16 cellular contexts compared by ENCODE assay signal in the genomic region with DNA sequence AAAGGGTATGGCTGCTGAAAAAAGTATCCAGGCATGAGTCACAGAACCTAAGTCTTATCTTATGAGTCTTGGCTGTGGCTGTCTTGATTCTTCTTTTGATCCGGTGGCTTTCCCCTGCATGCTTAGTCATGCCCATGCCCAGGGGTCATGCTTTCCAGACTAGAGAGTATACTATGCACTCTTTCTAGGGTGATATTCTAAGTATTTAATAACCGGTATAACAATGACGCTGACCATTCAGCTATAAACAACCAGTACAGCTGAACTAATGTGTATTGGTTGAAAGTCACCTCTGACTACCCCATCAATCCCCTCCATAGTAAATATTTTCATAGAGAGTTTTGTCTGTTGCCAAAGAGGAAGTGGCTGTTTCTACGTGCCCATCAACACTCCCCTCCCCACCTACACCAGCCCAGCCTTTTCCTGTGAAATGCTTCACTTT. TPM values are rescaled to one million over a fixed set of nuclear protein-coding genes. Genes with fewer than 3 reads are reported as not detected.
DNase-seq lines count a peak whose midpoint lies in the region; ATAC-seq and TF ChIP-seq lines count a peak whose summit lies in the region.
"Had no signal": no experiment of that assay in that cellular context is flagged by ENCODE, and none has a peak within 500 bp of the region (broad histone marks: within the 10 kb centered on the region; RNA-seq: fewer than 3 reads in every experiment).

No MANE protein-coding gene starts in this region.

- peak; percentile 64 to 89 for ATAC-seq in activated naive CD4-positive, alpha-beta T cell treated with anti-CD3 and anti-CD28 coated beads, Interleukin-2, amount 50 U/mL, for 72 hours
- ATAC-seq in stimulated activated naive CD8-positive, alpha-beta T cell treated with anti-CD3 and anti-CD28 coated beads, Interleukin-15, Interleukin-2, amounts not matched to agents 100 U/mL and 50 U/mL, for 24 hours = peak; percentile 63
- ATAC-seq in GM18873 (IDR thresholded peaks at IDR 0.05; ENCODE audit: low FRiP score, unreplicated experiment) = no peak
- no peak for ATAC-seq in GM19351 (IDR thresholded peaks at IDR 0.05; ENCODE audit: unreplicated experiment)
- ATAC-seq: SK-N-SH treated with all-trans-retinoic acid at 6 μM for 48 hours had no signal

- in situ Hi-C loops in astrocyte of the spinal cord (cut with HindIII; ENCODE audit: low sequenced_read_pairs) = no loop called here

- H3K36me3 Mint-ChIP-seq in activated naive CD4-positive, alpha-beta T cell treated with anti-CD3 and anti-CD28 coated beads, Interleukin-2, amount 50 U/mL, for 72 hours = no peaks in the 10 kb centered on the region

- peaks cover 0 to 4% of the 10 kb centered on the region in 2 donors for H3K9me3 Mint-ChIP-seq in activated naive CD4-positive, alpha-beta T cell treated with anti-CD3 and anti-CD28 coated beads, Interleukin-2, amount 50 U/mL, for 72 hours

- DNase-seq in activated naive CD4-positive, alpha-beta T cell treated with anti-CD3 and anti-CD28 coated beads, Interleukin-2, amount 50 U/mL, for 72 hours (ENCODE audit: low spot score in 2 of 2) = no peak
- DNase-seq in activated naive CD4-positive, alpha-beta T cell treated with Interleukin-2 at 50 U/mL for 16 hours = no peak
- DNase-seq in NB4 (ENCODE audit: low read depth) (peak; percentile 65), astrocyte of the spinal cord (ENCODE audit: low read depth, low spot score) (peak; percentile 40)
- no peak for DNase-seq in stimulated activated naive CD8-positive, alpha-beta T cell treated with anti-CD3 and anti-CD28 coated beads, Interleukin-15, Interleukin-2, amounts not matched to agents 100 U/mL and 50 U/mL, for 24 hours
- no peak for DNase-seq in stimulated activated naive CD4-positive, alpha-beta T cell (lab: John Stamatoyannopoulos, UW)
- DNase-seq: activated CD8-positive, alpha-beta memory T cell treated with anti-CD3 and anti-CD28 coated beads for 24 hours; amniotic stem cell; dorsolateral prefrontal cortex; NCI-H1092; NCI-H510A treated with DMSO at 0.1 percent for 48 hours had no signal

- no peak for TF ChIP-seq CTCF in NB4 (IDR thresholded peaks at IDR 0.05; ENCODE audit: low read depth, low read length)
- no peak for TF ChIP-seq CTCF in astrocyte of the spinal cord (IDR thresholded peaks at IDR 0.05; ENCODE audit: low read depth, low read length)

- H3K4me3 ChIP-seq in NB4 (ENCODE audit: low read depth, low read length) = no peak overlapping the region
- no peak overlapping the region for H3K4me3 ChIP-seq in astrocyte of the spinal cord (ENCODE audit: low read depth, low read length)
- H3K4me3 ChIP-seq: dorsolateral prefrontal cortex, lung had no signal

- TF ChIP-seq POLR2A in NB4 (IDR thresholded peaks at IDR 0.05; ENCODE audit: extremely low read depth, insufficient read length) = no peak

- no peak overlapping the region for H3K27ac Mint-ChIP-seq in activated naive CD4-positive, alpha-beta T cell treated with anti-CD3 and anti-CD28 coated beads, Interleukin-2, amount 50 U/mL, for 72 hours

RNA-seq across cellular contexts. Expression of a gene that starts 34.7 kb away (rescaled TPM):
- total RNA-seq in activated naive CD4-positive, alpha-beta T cell treated with anti-CD3 and anti-CD28 coated beads, Interleukin-2, amount 50 U/mL, for 72 hours = not detected
- total RNA-seq: G401 had no signal

Comparison
In these comparisons a context has a peak if more than half of its experiments do, and no peak if none do; other contexts are left out.
1. ATAC-seq: peak in activated naive CD4-positive, alpha-beta T cell treated with anti-CD3 and anti-CD28 coated beads, Interleukin-2, amount 50 U/mL, for 72 hours (2 of 2) and stimulated activated naive CD8-positive, alpha-beta T cell treated with anti-CD3 and anti-CD28 coated beads, Interleukin-15, Interleukin-2, amounts not matched to agents 100 U/mL and 50 U/mL, for 24 hours (single experiment); none in GM18873 (single experiment) and GM19351 (single experiment).
2. DNase-seq: peak in NB4 (single experiment) and astrocyte of the spinal cord (single experiment); none in activated naive CD4-positive, alpha-beta T cell treated with anti-CD3 and anti-CD28 coated beads, Interleukin-2, amount 50 U/mL, for 72 hours (0 of 2), activated naive CD4-positive, alpha-beta T cell treated with Interleukin-2 at 50 U/mL for 16 hours (single experiment), stimulated activated naive CD8-positive, alpha-beta T cell treated with anti-CD3 and anti-CD28 coated beads, Interleukin-15, Interleukin-2, amounts not matched to agents 100 U/mL and 50 U/mL, for 24 hours (single experiment) and stimulated activated naive CD4-positive, alpha-beta T cell (0 of 6).